Comparison of ENCODE assay signal across 30 cellular contexts in the genomic region with DNA sequence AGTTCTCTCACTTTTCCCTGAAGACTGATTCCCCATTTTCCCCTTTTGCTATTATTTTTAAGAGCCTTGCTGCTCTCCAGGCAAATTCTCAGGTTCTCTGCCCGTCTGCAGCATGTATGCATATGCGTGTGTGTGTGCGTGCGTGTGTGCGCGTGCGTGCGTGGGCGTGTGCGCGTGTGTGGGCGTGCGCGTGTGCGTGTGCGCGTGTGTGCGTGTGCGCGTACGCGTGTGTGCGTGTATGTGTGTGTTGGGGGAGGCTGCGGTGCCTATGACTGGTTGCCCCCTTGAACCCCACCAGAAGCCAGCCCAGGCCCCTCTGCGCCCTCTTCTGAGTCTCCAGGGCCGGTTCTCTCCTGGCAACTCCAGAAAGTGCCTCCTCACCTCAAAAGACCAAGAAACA. TPM values are rescaled to one million over a fixed set of nuclear protein-coding genes. Genes with fewer than 3 reads are reported as not detected.
DNase-seq lines count a peak whose midpoint lies in the region; ATAC-seq and TF ChIP-seq lines count a peak whose summit lies in the region.
"Had no signal": no experiment of that assay in that cellular context is flagged by ENCODE, and none has a peak within 500 bp of the region (broad histone marks: within the 10 kb centered on the region; RNA-seq: fewer than 3 reads in every experiment).

No MANE protein-coding gene starts in this region.

- no peaks in the 10 kb centered on the region for H3K9me3 Mint-ChIP-seq in H9
- H3K9me3 Mint-ChIP-seq: GM23338 had no signal

- H3K18ac ChIP-seq in H9 (ENCODE audit: insufficient read length, low read depth, low read length) (no peak overlapping the region), neuronal stem cell (ENCODE audit: low read length) (peak overlapping the region; percentile 53)

- H3K4me1 ChIP-seq in H9 (ENCODE audit: insufficient read depth, low read length) (no peaks in the 10 kb centered on the region), Panc1 (ENCODE audit: control insufficient read depth, insufficient read depth, low read length) (peaks cover 40% of the 10 kb centered on the region), neuronal stem cell (ENCODE audit: control insufficient read depth in 2 of 2, insufficient read depth in 1 of 2, low read depth in 1 of 2, low read length in 2 of 2) (peaks cover 0 to 6% of the 10 kb centered on the region in 2 donors), mucosa of descending colon (ENCODE audit: low read depth) (no peaks in the 10 kb centered on the region)

- H2AK5ac ChIP-seq in H9 (ENCODE audit: insufficient read length, low read length) (no peak overlapping the region), neuronal stem cell (ENCODE audit: low read depth, low read length) (no peak overlapping the region)

- H2BK120ac ChIP-seq in H9 (ENCODE audit: low read depth, low read length, poor library complexity, severe bottlenecking): no peak overlapping the region
- H2BK120ac ChIP-seq in neuronal stem cell (ENCODE audit: low read depth, low read length): no peak overlapping the region

- H3K27me3 ChIP-seq in H9 (ENCODE audit: insufficient read depth, low read length) (no peaks in the 10 kb centered on the region; the same call in 1 of the 2 replicates), Panc1 (ENCODE audit: control insufficient read depth, insufficient read depth, low read length) (no peaks in the 10 kb centered on the region), neuronal stem cell (ENCODE audit: control insufficient read depth in 3 of 3, insufficient read depth in 3 of 3, low read depth in 1 of 3, low read length in 3 of 3) (peaks cover 0 to 2% (median 0%) of the 10 kb centered on the region in 3 experiments)

- POLR2A ChIA-PET in Panc1 (lab: Charles Lee): no interaction called here

- no peak overlapping the region for H3K23ac ChIP-seq in H9 (ENCODE audit: insufficient read length, low read depth, low read length)
- no peak overlapping the region for H3K23ac ChIP-seq in neuronal stem cell (ENCODE audit: low read depth, low read length, poor library complexity)

- H3K79me1 ChIP-seq in H9 (ENCODE audit: insufficient read depth, low read depth, low read length, poor library complexity, severe bottlenecking) (no peaks in the 10 kb centered on the region), neuronal stem cell (ENCODE audit: low read depth, low read length) (no peaks in the 10 kb centered on the region)

- H2BK15ac ChIP-seq in H9 (ENCODE audit: low read depth, low read length) (no peak overlapping the region), neuronal stem cell (ENCODE audit: low read length) (no peak overlapping the region)

- H3K27ac ChIP-seq in H9 (ENCODE audit: insufficient read length, low read depth, low read length): no peak overlapping the region
- H3K27ac ChIP-seq in Panc1 (ENCODE audit: low read length): peak overlapping the region; percentile 91
- no peak overlapping the region for H3K27ac ChIP-seq in neuronal stem cell (replicated peaks; ENCODE audit: low read length)
- H3K27ac ChIP-seq: RWPE1 had no signal

- no peak overlapping the region for H2BK12ac ChIP-seq in H9 (ENCODE audit: insufficient read length, low read depth, low read length)
- H2BK12ac ChIP-seq in neuronal stem cell (ENCODE audit: low read length): no peak overlapping the region

- no peak overlapping the region for H3K9ac ChIP-seq in H9 (ENCODE audit: extremely low read depth, insufficient read length, low read length)
- H3K9ac ChIP-seq in neuronal stem cell (ENCODE audit: low read depth, low read length, poor library complexity): no peak overlapping the region

- no peak overlapping the region for H3K27ac Mint-ChIP-seq in H9
- H3K27ac Mint-ChIP-seq: GM23338 had no signal

- CTCF ChIA-PET in Panc1 (lab: Charles Lee): interaction anchor here (0.6 kb wide), 1 partner anchor 162 kb away, joined by 9 read pairs; no protein-coding TSS in a partner anchor

- TF ChIP-seq CTCF in H9 (conservative IDR thresholded peaks at IDR 0.05) (no peak), Panc1 (IDR thresholded peaks at IDR 0.05) (no peak), mucosa of descending colon (IDR thresholded peaks at IDR 0.05) (no peak)

- H4K5ac ChIP-seq in H9 (ENCODE audit: insufficient read length, low read depth, low read length): no peak overlapping the region

- H3K79me2 ChIP-seq in H9 (ENCODE audit: insufficient read depth, low read length): no peaks in the 10 kb centered on the region

- H3K56ac ChIP-seq in H9 (ENCODE audit: insufficient read length, low read depth, low read length): no peak overlapping the region

- no peaks in the 10 kb centered on the region for H3K9me3 ChIP-seq in H9 (ENCODE audit: control insufficient read depth, low read depth, low read length)
- no peaks in the 10 kb centered on the region for H3K9me3 ChIP-seq in Panc1 (ENCODE audit: control insufficient read depth, insufficient read depth, low read depth, low read length)
- H3K9me3 ChIP-seq in neuronal stem cell (replicated peaks in 1 of 2; ENCODE audit: control insufficient read depth in 2 of 2, insufficient read depth in 1 of 2, low read depth in 1 of 2, low read length in 2 of 2): peaks cover 0 to 1% of the 10 kb centered on the region in 2 donors
- no peaks in the 10 kb centered on the region for H3K9me3 ChIP-seq in mucosa of descending colon

- H2AFZ ChIP-seq in H9 (ENCODE audit: low read length): no peak overlapping the region
- no peak overlapping the region for H2AFZ ChIP-seq in neuronal stem cell (ENCODE audit: low read length)
- H2AFZ ChIP-seq: GM23338 had no signal

- no peak overlapping the region for H4K91ac ChIP-seq in H9 (ENCODE audit: insufficient read length, low read depth, low read length)
- H4K91ac ChIP-seq in neuronal stem cell (ENCODE audit: low read depth, low read length, poor library complexity): no peak overlapping the region

- peaks cover 69% of the 10 kb centered on the region for H3K27me3 Mint-ChIP-seq in H9 (ENCODE audit: low read depth)

- H3K4me3 ChIP-seq in Panc1 (ENCODE audit: low read depth in 2 of 2, low read length in 2 of 2): no peak overlapping the region
- H3K4me3 ChIP-seq in neuronal stem cell (ENCODE audit: low read length in 2 of 2): peak overlapping the region in 1 of 2 donors; percentile 53
- H3K4me3 ChIP-seq in mucosa of descending colon: no peak overlapping the region
- H3K4me3 ChIP-seq: GM23338 had no signal

- BruUV-seq in Panc1 (replicated peaks; lab: Mats Ljungman, UMichigan): no TSS peak

- in situ Hi-C loops in Panc1 (cut with HindIII; ENCODE audit: low pct_unique_long_range_greater_than_20kb, low sequenced_read_pairs): no loop called here

- no peak overlapping the region for H3K4ac ChIP-seq in H9 (ENCODE audit: low read depth, low read length)
- no peak overlapping the region for H3K4ac ChIP-seq in neuronal stem cell (ENCODE audit: low read length)

- H3K4me1 Mint-ChIP-seq in H9: peaks cover 12 to 17% of the 10 kb centered on the region in 2 experiments

- H4K8ac ChIP-seq in H9 (replicated peaks; ENCODE audit: insufficient read length, low read depth, low read length) (no peak overlapping the region), neuronal stem cell (ENCODE audit: low read depth, low read length) (no peak overlapping the region)

- H4K20me1 ChIP-seq in H9 (ENCODE audit: control insufficient read depth, insufficient read depth, insufficient read length): no peaks in the 10 kb centered on the region

- no peaks in the 10 kb centered on the region for H3K36me3 ChIP-seq in Panc1 (ENCODE audit: control insufficient read depth, insufficient read depth, low read length)
- H3K36me3 ChIP-seq in neuronal stem cell (replicated peaks in 1 of 2; ENCODE audit: control insufficient read depth in 2 of 2, insufficient read depth in 2 of 2, low read length in 2 of 2): no peaks in the 10 kb centered on the region
- H3K36me3 ChIP-seq in mucosa of descending colon (ENCODE audit: low read depth): no peaks in the 10 kb centered on the region

- no peak overlapping the region for H3K4me2 ChIP-seq in H9 (ENCODE audit: insufficient read depth, insufficient read length, low read length)
- H3K4me2 ChIP-seq in neuronal stem cell (ENCODE audit: insufficient read depth, low read length, poor library complexity, severe bottlenecking): no peak overlapping the region
- H3K4me2 ChIP-seq: GM23338 had no signal

- ATAC-seq in Panc1 (no peak), mucosa of descending colon (no peak)
- ATAC-seq: GM23338, HCT116, HepG2 had no signal

- H3K23me2 ChIP-seq in H9 (ENCODE audit: insufficient read length, low read depth, low read length, poor library complexity, severe bottlenecking): no peaks in the 10 kb centered on the region

- no peak overlapping the region for H3T11ph ChIP-seq in H9 (ENCODE audit: low read length)

- H3K14ac ChIP-seq in H9 (ENCODE audit: insufficient read depth, low read length) (no peak overlapping the region), neuronal stem cell (ENCODE audit: low read length) (peak overlapping the region; percentile 72)

- WGBS in H9 (ENCODE audit: extremely low coverage, insufficient read length, low lambda C conversion rate): no CpG with 5 or more reads among the region's 26 CpGs
- no CpG with 5 or more reads among the region's 26 CpGs for WGBS in neuronal stem cell (ENCODE audit: extremely low coverage in 2 of 2, insufficient read length in 2 of 2, insufficient replicate concordance in 1 of 2), 2 donors

- DNase-seq in H9: peak; percentile 15
- no peak for DNase-seq in Panc1 (ENCODE audit: low read depth, low spot score)
- DNase-seq in ecto neural progenitor cell (ENCODE audit: low spot score): peak; percentile 37
- no peak for DNase-seq in neuronal stem cell (ENCODE audit: low spot score)
- DNase-seq in mucosa of descending colon: no peak
- DNase-seq in NCI-H1417 (lab: John Stamatoyannopoulos, UW): no peak
- no peak for DNase-seq in NOMO-1 treated with DMSO at 0.1 percent for 48 hours (lab: John Stamatoyannopoulos, UW; ENCODE audit: unreplicated experiment)
- DNase-seq: C1 segment of cervical spinal cord; CD4-positive, alpha-beta memory T cell; COR-L47; DMS53; Kasumi-1; MV-4-11; NCI-H1105; NCI-H2029; NCI-H446; NCI-H524 treated with DMSO at 0.1 percent for 48 hours; NCI-H82; NK-92 treated with Interleukin-12 subunit alpha and Interleukin-12 subunit beta, amount 100 ng/mL, for 24 hours; SHP77 had no signal

- no peak overlapping the region for H3K4me3 Mint-ChIP-seq in H9
- H3K4me3 Mint-ChIP-seq: CD4-positive, alpha-beta memory T cell; GM23338 had no signal

- intact Hi-C loops in Panc1 (cut with micrococcal nuclease; ENCODE audit: unreplicated experiment) (no loop called here), mucosa of descending colon (cut with DNase I, micrococcal nuclease) (no loop called here)

- H2BK20ac ChIP-seq in H9 (ENCODE audit: low read depth, low read length, poor library complexity, severe bottlenecking): no peak overlapping the region

- H3K36me3 Mint-ChIP-seq in H9 (ENCODE audit: insufficient read depth in 1 of 3, low read depth in 3 of 3): no peaks in the 10 kb centered on the region; a peak in 1 of 7 replicates
- H3K36me3 Mint-ChIP-seq: CD4-positive, alpha-beta memory T cell had no signal

- no peak overlapping the region for H2BK5ac ChIP-seq in H9 (ENCODE audit: insufficient read length, low read length)
- no peak overlapping the region for H2BK5ac ChIP-seq in neuronal stem cell (ENCODE audit: low read length)

RNA-seq across cellular contexts. Expression of gene FOXI1, which starts 1.0 kb away (rescaled TPM):
- total RNA-seq in H9 (2021) (not detected in 2 replicates), Panc1 (2021; ENCODE audit: unreplicated experiment) (0.44 TPM), mucosa of descending colon (under 1 TPM in 1 of 3 donors, not detected in 2; 0.80 TPM)
- 0.47 TPM for polyA plus RNA-seq in Panc1 (2012; ENCODE audit: insufficient read length)
- polyA plus RNA-seq in neuronal stem cell (2013, experiment 1 of 2): 0.03 TPM
- polyA plus RNA-seq in neuronal stem cell (2013, experiment 2 of 2): 0.03 TPM
- total RNA-seq: A673; CD4-positive, alpha-beta memory T cell; Daoy; G401; GM23338; HepG2; HT1080; M059J; SK-MEL-5 had no signal
- polyA plus RNA-seq: CD4-positive, alpha-beta memory T cell; GM23338; HepG2 had no signal

Comparison
In these comparisons a context has a peak if more than half of its experiments do, and no peak if none do; other contexts are left out.
1. DNase-seq: peak in H9 (single experiment) and ecto neural progenitor cell (single experiment); none in Panc1 (single experiment), neuronal stem cell (single experiment), mucosa of descending colon (0 of 3), NCI-H1417 (0 of 3) and NOMO-1 treated with DMSO at 0.1 percent for 48 hours (single experiment).